In genomic region chr9:22119537-22120167, GRCh38 we compare ENCODE assay signal across 9 cellular contexts.
DNase-seq lines count a peak whose midpoint lies in the region; ATAC-seq and TF ChIP-seq lines count a peak whose summit lies in the region.
"Had no signal": no experiment of that assay in that cellular context is flagged by ENCODE, and none has a peak within 500 bp of the region (broad histone marks: within the 10 kb centered on the region; RNA-seq: fewer than 3 reads in every experiment).

No MANE protein-coding gene starts in this region.

- TF ChIP-seq POLR2A in ovary (IDR thresholded peaks at IDR 0.05): no peak

- H3K27me3 Mint-ChIP-seq in activated CD4-positive, alpha-beta T cell treated with anti-CD3 and anti-CD28 coated beads, Interleukin-2, amount 10 ng/mL, durations not matched to agents 7 days and 5 days: peaks cover 69% of the 10 kb centered on the region

- WGBS in ovary, 3 donors: 64 to 76% (median 68%) methylated on average over 3 of the region's 3 CpGs

- H3K27ac Mint-ChIP-seq in activated CD4-positive, alpha-beta T cell treated with anti-CD3 and anti-CD28 coated beads, Interleukin-2, amount 10 ng/mL, durations not matched to agents 7 days and 5 days: no peak overlapping the region
- H3K27ac Mint-ChIP-seq: activated naive CD4-positive, alpha-beta T cell treated with anti-CD3 and anti-CD28 coated beads, Interleukin-2, amount 50 U/mL, for 24 hours had no signal

- no peak overlapping the region for H3K27ac ChIP-seq in ovary

- TF ChIP-seq CTCF in GM12873 (IDR thresholded peaks at IDR 0.05; ENCODE audit: insufficient read depth, low read depth, low read length, missing control alignments) (peak; percentile 64), kidney epithelial cell (IDR thresholded peaks at IDR 0.05; ENCODE audit: insufficient read depth, low read length, poor library complexity, severe bottlenecking) (peak; percentile 73), ovary (IDR thresholded peaks at IDR 0.05) (no peak)

- H3K4me1 Mint-ChIP-seq in activated CD4-positive, alpha-beta T cell treated with anti-CD3 and anti-CD28 coated beads, Interleukin-2, amount 10 ng/mL, durations not matched to agents 7 days and 5 days: peaks cover 18% of the 10 kb centered on the region

- CTCF ChIA-PET in activated CD4-positive, alpha-beta T cell treated with anti-CD3 and anti-CD28 coated beads, Interleukin-2, amount 10 ng/mL, durations not matched to agents 7 days and 5 days (lab: Charles Lee): interaction anchor here (1.0 to 3.2 kb wide), 7 partner anchors 9 to 310 kb away, joined by 3 to 16 read pairs (median 4); partner anchors contain the start of gene CDKN2B

- no peaks in the 10 kb centered on the region for H3K9me3 Mint-ChIP-seq in activated CD4-positive, alpha-beta T cell treated with anti-CD3 and anti-CD28 coated beads, Interleukin-2, amount 10 ng/mL, durations not matched to agents 7 days and 5 days

- H3K27me3 ChIP-seq in kidney epithelial cell (ENCODE audit: control insufficient read depth, insufficient read depth, low read length) (no peaks in the 10 kb centered on the region), ovary (no peaks in the 10 kb centered on the region)

- intact Hi-C loops in ovary (cut with DNase I): no loop called here

- in situ Hi-C loops in ACHN (cut with HindIII; ENCODE audit: low pct_ligation_motif_present, low pct_unique_long_range_greater_than_20kb, low sequenced_read_pairs): no loop called here

- no peaks in the 10 kb centered on the region for H3K36me3 Mint-ChIP-seq in activated CD4-positive, alpha-beta T cell treated with anti-CD3 and anti-CD28 coated beads, Interleukin-2, amount 10 ng/mL, durations not matched to agents 7 days and 5 days (ENCODE audit: low read depth)

- TF ChIP-seq EP300 in ovary (IDR thresholded peaks at IDR 0.05): no peak

- no peak overlapping the region for H3K4me3 Mint-ChIP-seq in activated CD4-positive, alpha-beta T cell treated with anti-CD3 and anti-CD28 coated beads, Interleukin-2, amount 10 ng/mL, durations not matched to agents 7 days and 5 days
- H3K4me3 Mint-ChIP-seq: activated naive CD4-positive, alpha-beta T cell treated with anti-CD3 and anti-CD28 coated beads, Interleukin-2, amount 50 U/mL, for 24 hours had no signal

- peak; percentile 85 for ATAC-seq in HG03378 (IDR thresholded peaks at IDR 0.05; ENCODE audit: unreplicated experiment)

- H3K4me3 ChIP-seq in kidney epithelial cell (ENCODE audit: low read depth, low read length): no peak overlapping the region
- H3K4me3 ChIP-seq in ovary: no peak overlapping the region

- POLR2A ChIA-PET in activated CD4-positive, alpha-beta T cell treated with anti-CD3 and anti-CD28 coated beads, Interleukin-2, amount 10 ng/mL, durations not matched to agents 7 days and 5 days (lab: Charles Lee): no interaction called here

- no peaks in the 10 kb centered on the region for H3K4me1 ChIP-seq in ovary (ENCODE audit: insufficient read depth)

- peak; percentile 52 for DNase-seq in ACHN
- DNase-seq in activated CD4-positive, alpha-beta T cell treated with anti-CD3 and anti-CD28 coated beads, Interleukin-2, amount 10 ng/mL, durations not matched to agents 7 days and 5 days: peak; percentile 36
- DNase-seq in kidney epithelial cell (ENCODE audit: low read depth): no peak
- no peak for DNase-seq in ovary
- DNase-seq in NK-92 (lab: John Stamatoyannopoulos, UW; ENCODE audit: unreplicated experiment): no peak
- DNase-seq in DMS79 treated with DMSO at 0.1 percent for 48 hours (lab: John Stamatoyannopoulos, UW): no peak

- H3K36me3 ChIP-seq in kidney epithelial cell (ENCODE audit: control insufficient read depth, insufficient read depth, low read length) (no peaks in the 10 kb centered on the region), ovary (no peaks in the 10 kb centered on the region)

- H3K9me3 ChIP-seq in ovary: no peaks in the 10 kb centered on the region

Comparison
In these comparisons a context has a peak if more than half of its experiments do, and no peak if none do; other contexts are left out.
1. DNase-seq: peak in ACHN (single experiment) and activated CD4-positive, alpha-beta T cell treated with anti-CD3 and anti-CD28 coated beads, Interleukin-2, amount 10 ng/mL, durations not matched to agents 7 days and 5 days (single experiment); none in kidney epithelial cell (single experiment), ovary (0 of 5), NK-92 (single experiment) and DMS79 treated with DMSO at 0.1 percent for 48 hours (single experiment).
2. CTCF ChIP-seq: peak in GM12873 (single experiment) and kidney epithelial cell (single experiment); none in ovary (0 of 3).